ENCODE assay signal across 8 cellular contexts in genomic region chr2:17754773-17755425, GRCh38. TPM values are rescaled to one million over a fixed set of nuclear protein-coding genes. Genes with fewer than 3 reads are reported as not detected.
DNase-seq lines count a peak whose midpoint lies in the region; ATAC-seq, FAIRE-seq and TF ChIP-seq lines count a peak whose summit lies in the region.

No MANE protein-coding gene starts in this region.

- CTCF ChIA-PET in CD4-positive, alpha-beta T cell (lab: Charles Lee): interaction anchor here (2.1 kb wide), 1 partner anchor 36 kb away, joined by 5 read pairs; no protein-coding TSS in a partner anchor

- no peaks in the 10 kb centered on the region for H4K20me1 ChIP-seq in astrocyte (ENCODE audit: insufficient read depth, low read length)

- H3K27ac ChIP-seq in CD4-positive, alpha-beta T cell (ENCODE audit: low read depth, low read length): peak overlapping the region; percentile 93
- peak overlapping the region; percentile 95 for H3K27ac ChIP-seq in astrocyte (ENCODE audit: low read depth, low read length)
- H3K27ac ChIP-seq in mesendoderm (ENCODE audit: low read depth, low read length): no peak overlapping the region

- no peak overlapping the region for H3K23ac ChIP-seq in mesendoderm (ENCODE audit: low read length)

- no peaks in the 10 kb centered on the region for H3K9me3 Mint-ChIP-seq in CD4-positive, alpha-beta T cell
- no peaks in the 10 kb centered on the region for H3K9me3 Mint-ChIP-seq in astrocyte (ENCODE audit: unreplicated experiment)

- H3K36me3 ChIP-seq in astrocyte (ENCODE audit: insufficient read depth, low read length): no peaks in the 10 kb centered on the region
- no peaks in the 10 kb centered on the region for H3K36me3 ChIP-seq in mesendoderm (ENCODE audit: control insufficient read depth, insufficient read depth, low read length)

- no peak overlapping the region for H2BK15ac ChIP-seq in mesendoderm (replicated peaks; ENCODE audit: low read depth)

- H3K79me2 ChIP-seq in astrocyte (ENCODE audit: insufficient read depth, low read length): peaks cover 92% of the 10 kb centered on the region
- H3K79me2 ChIP-seq in mesendoderm (ENCODE audit: control insufficient read depth, insufficient read depth, low read length): peaks cover 38% of the 10 kb centered on the region

- no peak overlapping the region for H2AK5ac ChIP-seq in mesendoderm (ENCODE audit: low read length)

- POLR2A ChIA-PET in CD4-positive, alpha-beta T cell (lab: Charles Lee): interaction anchor here (1.6 kb wide), 2 partner anchors 35 to 1593 kb away, joined by 4 to 6 read pairs; no protein-coding TSS in a partner anchor

- no peaks in the 10 kb centered on the region for H3K27me3 ChIP-seq in CD4-positive, alpha-beta T cell (ENCODE audit: control insufficient read depth, insufficient read depth, low read length)
- H3K27me3 ChIP-seq in astrocyte (ENCODE audit: insufficient read depth, low read length) (no peaks in the 10 kb centered on the region), mesendoderm (ENCODE audit: insufficient read depth, low read length, poor library complexity) (no peaks in the 10 kb centered on the region)

- peak overlapping the region; percentile 94 for H3K56ac ChIP-seq in mesendoderm (ENCODE audit: low read length)

- H3K4me1 ChIP-seq in astrocyte (ENCODE audit: insufficient read depth, low read length) (peaks cover 20% of the 10 kb centered on the region), mesendoderm (ENCODE audit: control insufficient read depth, low read depth, low read length) (no peaks in the 10 kb centered on the region)

- peak overlapping the region; percentile 92 for H3K4me3 ChIP-seq in Jurkat, Clone E6-1 (ENCODE audit: low read length)
- H3K4me3 ChIP-seq in astrocyte (ENCODE audit: insufficient read depth, low read depth, low read length): peak overlapping the region; percentile 92
- peak overlapping the region; percentile 68 for H3K4me3 ChIP-seq in mesendoderm (ENCODE audit: low read length)
- H3K4me3 ChIP-seq in lower leg skin (ENCODE audit: low read depth, poor library complexity, severe bottlenecking): no peak overlapping the region

- H2BK120ac ChIP-seq in mesendoderm (ENCODE audit: low read depth, low read length): no peak overlapping the region

- H4K8ac ChIP-seq in mesendoderm (ENCODE audit: low read depth, low read length): no peak overlapping the region

- H2BK5ac ChIP-seq in mesendoderm (ENCODE audit: low read length): no peak overlapping the region

- WGBS in mesendoderm (ENCODE audit: extremely low coverage, insufficient coverage, low lambda C conversion rate): no CpG with 5 or more reads among the region's 8 CpGs
- WGBS in lower leg skin, 2 donors: 17 to 22% methylated on average over 8 of the region's 8 CpGs

- H3K36me3 Mint-ChIP-seq in CD4-positive, alpha-beta T cell (ENCODE audit: low read depth): peaks cover 9% of the 10 kb centered on the region
- H3K36me3 Mint-ChIP-seq in astrocyte (ENCODE audit: low read depth, unreplicated experiment): no peaks in the 10 kb centered on the region

- H2AFZ ChIP-seq in astrocyte (ENCODE audit: low read depth, low read length): peak overlapping the region; percentile 84

- TF ChIP-seq CTCF in CD4-positive, alpha-beta T cell (IDR thresholded peaks at IDR 0.05): no peak
- TF ChIP-seq CTCF in astrocyte (IDR thresholded peaks at IDR 0.05; ENCODE audit: insufficient read depth, low read depth, low read length): no peak
- no peak for TF ChIP-seq CTCF in lower leg skin (IDR thresholded peaks at IDR 0.05)

- H3K27me3 Mint-ChIP-seq in CD4-positive, alpha-beta T cell: no peaks in the 10 kb centered on the region
- no peaks in the 10 kb centered on the region for H3K27me3 Mint-ChIP-seq in astrocyte (ENCODE audit: low read depth, unreplicated experiment)

- intact Hi-C loops in CD4-positive, alpha-beta T cell (cut with DNase I, micrococcal nuclease): loop anchor here (5.0 to 10.0 kb wide), 2 partner anchors 1590 to 1597 kb away; no protein-coding TSS in a partner anchor
- intact Hi-C loops in lower leg skin (cut with DNase I; ENCODE audit: low total_unique reads): no loop called here

- no peak for DNase-seq in CD4-positive, alpha-beta T cell
- no peak for DNase-seq in Jurkat, Clone E6-1 (ENCODE audit: low read depth, low spot score)
- no peak for DNase-seq in astrocyte (ENCODE audit: low read depth)
- peak; percentile 19 for DNase-seq in mesendoderm
- DNase-seq in lower leg skin (ENCODE audit: low spot score in 2 of 2): no peak
- DNase-seq in H4 (ENCODE audit: low spot score): no peak

- H4K5ac ChIP-seq in mesendoderm (ENCODE audit: low read length): no peak overlapping the region

- H3K79me1 ChIP-seq in mesendoderm (ENCODE audit: low read length): no peaks in the 10 kb centered on the region

- H3K9ac ChIP-seq in astrocyte (ENCODE audit: low read length) (peak overlapping the region; percentile 94), mesendoderm (ENCODE audit: low read length) (peak overlapping the region; percentile 92)

- peak overlapping the region; percentile 96 for H3K4me3 Mint-ChIP-seq in CD4-positive, alpha-beta T cell
- peak overlapping the region; percentile 89 for H3K4me3 Mint-ChIP-seq in astrocyte (ENCODE audit: unreplicated experiment)

- H3K27ac Mint-ChIP-seq in CD4-positive, alpha-beta T cell: peak overlapping the region; percentile 97
- peak overlapping the region; percentile 93 for H3K27ac Mint-ChIP-seq in astrocyte (ENCODE audit: unreplicated experiment)

- TF ChIP-seq POLR2A in lower leg skin (IDR thresholded peaks at IDR 0.05): no peak

- peaks cover 26% of the 10 kb centered on the region for H3K4me1 Mint-ChIP-seq in CD4-positive, alpha-beta T cell (ENCODE audit: low read depth)
- peaks cover 19% of the 10 kb centered on the region for H3K4me1 Mint-ChIP-seq in astrocyte (ENCODE audit: low read depth, unreplicated experiment)

- no peak for FAIRE-seq in astrocyte (lab: Jason Lieb, UNC)

- H3K4me2 ChIP-seq in astrocyte (ENCODE audit: low read length) (peak overlapping the region; percentile 94), mesendoderm (ENCODE audit: low read length) (peak overlapping the region; percentile 69)

- ATAC-seq in CD4-positive, alpha-beta T cell (ENCODE audit: poor library complexity): no peak
- ATAC-seq in HG03097 (IDR thresholded peaks at IDR 0.05; ENCODE audit: low FRiP score, unreplicated experiment) (no peak), GM21619 (IDR thresholded peaks at IDR 0.05; ENCODE audit: unreplicated experiment) (no peak)

- no peak overlapping the region for H3K18ac ChIP-seq in mesendoderm (ENCODE audit: low read length)

- no peak overlapping the region for H3K4ac ChIP-seq in mesendoderm (ENCODE audit: low read depth, low read length)

- no peaks in the 10 kb centered on the region for H3K9me3 ChIP-seq in CD4-positive, alpha-beta T cell (ENCODE audit: control insufficient read depth, low read length)
- H3K9me3 ChIP-seq in astrocyte (ENCODE audit: insufficient read depth, low read depth, low read length): no peaks in the 10 kb centered on the region

RNA-seq across cellular contexts. Expression of gene GEN1, which starts 1.0 kb away (rescaled TPM):
- total RNA-seq in CD4-positive, alpha-beta T cell: 1 to 10 TPM; 4.3 to 4.6 TPM
- polyA plus RNA-seq in Jurkat, Clone E6-1 (2012; ENCODE audit: insufficient read depth, insufficient read length): 11.1 TPM
- total RNA-seq in astrocyte (4.6 and 9.1 TPM in 2 replicates), lower leg skin (10 to 100 TPM in 1 of 4 donors, 1 to 10 TPM in 3; 4.9 to 10.6 (median 5.3) TPM)
- 10.4 TPM for polyA plus RNA-seq in mesendoderm (2013, experiment 1 of 2)
- 10.6 TPM for polyA plus RNA-seq in mesendoderm (2013, experiment 2 of 2)
- 4.5 and 8.7 TPM in 2 replicates for total RNA-seq in H4 (2014; rRNA removed; shearing (Covaris generic))

RNA-seq across cellular contexts. Expression of gene SMC6, which starts 1.3 kb away (rescaled TPM):
- 1 to 10 TPM; 7.1 to 7.8 TPM for total RNA-seq in CD4-positive, alpha-beta T cell
- 17.5 TPM for polyA plus RNA-seq in Jurkat, Clone E6-1 (2012; ENCODE audit: insufficient read depth, insufficient read length)
- 17.3 and 20.1 TPM in 2 replicates for total RNA-seq in astrocyte
- polyA plus RNA-seq in mesendoderm (2013, experiment 1 of 2): 34.0 TPM
- 34.3 TPM for polyA plus RNA-seq in mesendoderm (2013, experiment 2 of 2)
- 10 to 100 TPM; 14.2 to 17.9 (median 15.4) TPM for total RNA-seq in lower leg skin
- 6.1 and 9.2 TPM in 2 replicates for total RNA-seq in H4 (2014; rRNA removed; shearing (Covaris generic))
